ENCODE assay signal across 8 cellular contexts in the genomic region with DNA sequence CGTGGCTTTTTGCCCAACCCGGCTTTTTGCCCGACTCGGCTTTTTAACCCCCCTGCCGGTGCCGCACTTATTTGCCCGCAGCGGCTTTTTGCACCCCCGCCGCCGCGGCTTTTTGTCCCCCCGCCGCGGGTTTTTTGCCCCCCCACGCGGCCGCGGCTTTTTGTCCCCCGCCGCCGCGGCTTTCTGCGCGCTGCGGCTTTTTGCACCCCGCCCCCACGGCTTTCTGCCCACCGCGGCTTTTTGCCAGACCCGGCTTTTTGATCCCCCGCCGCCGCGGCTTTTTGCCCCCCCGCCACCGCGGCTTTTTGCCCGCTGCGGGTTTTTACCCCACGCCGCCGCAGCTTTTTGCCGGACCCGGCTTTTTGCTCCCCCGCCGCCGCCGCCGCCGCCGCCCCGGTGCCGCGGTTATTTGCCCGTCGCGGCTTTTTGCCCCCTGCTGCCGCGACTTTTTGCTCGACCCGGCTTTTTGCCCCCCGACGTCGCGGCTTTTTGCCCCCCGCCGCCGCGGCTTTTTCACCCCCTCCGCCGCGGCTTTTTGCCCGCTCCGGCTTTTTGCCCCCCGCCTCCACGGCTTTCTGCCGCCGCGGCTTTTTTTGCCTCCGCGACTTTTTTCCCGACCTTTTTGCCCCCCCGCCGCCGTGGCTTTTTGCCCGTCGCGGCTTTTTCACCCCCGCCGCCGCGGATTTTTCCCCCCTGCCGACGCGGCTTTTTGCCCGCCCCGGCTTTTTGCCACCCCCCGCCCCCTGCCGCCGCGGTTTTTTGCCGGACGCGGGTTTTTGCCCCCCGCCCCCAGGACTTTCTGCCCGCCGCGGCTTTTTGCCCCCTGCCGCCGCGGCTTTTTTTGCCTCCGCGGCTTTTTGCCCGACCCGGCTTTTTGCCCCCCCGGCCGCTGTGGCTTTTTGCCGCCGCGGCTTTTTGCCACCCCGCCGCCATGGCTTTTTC.
DNase-seq lines count a peak whose midpoint lies in the region; ATAC-seq, FAIRE-seq and TF ChIP-seq lines count a peak whose summit lies in the region.

No MANE protein-coding gene starts in this region.

- TF ChIP-seq CTCF in astrocyte of the spinal cord (IDR thresholded peaks at IDR 0.05; ENCODE audit: low read depth, low read length) (no peak), upper lobe of left lung (IDR thresholded peaks at IDR 0.05) (no peak)

- intact Hi-C loops in activated naive CD4-positive, alpha-beta T cell treated with anti-CD3 and anti-CD28 coated beads for 36 hours (cut with micrococcal nuclease): no loop called here

- H3K4me1 Mint-ChIP-seq in activated naive CD4-positive, alpha-beta T cell treated with anti-CD3 and anti-CD28 coated beads for 36 hours (ENCODE audit: low read depth): peaks cover 6% of the 10 kb centered on the region

- DNase-seq in activated naive CD4-positive, alpha-beta T cell treated with anti-CD3 and anti-CD28 coated beads for 36 hours: no peak
- no peak for DNase-seq in activated naive CD4-positive, alpha-beta T cell treated with anti-CD3 and anti-CD28 coated beads, Interleukin-2, amount 50 U/mL, for 72 hours (ENCODE audit: low spot score in 2 of 2)
- DNase-seq in astrocyte of the spinal cord (ENCODE audit: low read depth, low spot score) (peak; percentile 25), kidney tubule cell (ENCODE audit: low spot score) (peak; percentile 14), upper lobe of left lung (peak in 1 of 2 donors; percentile 91), GM12892 (ENCODE audit: insufficient read length) (no peak), SHP77 (lab: John Stamatoyannopoulos, UW) (no peak)

- no peak for TF ChIP-seq EP300 in upper lobe of left lung (IDR thresholded peaks at IDR 0.05)

- FAIRE-seq in GM12892 (lab: Jason Lieb, UNC): no peak

- no peak overlapping the region for H3K27ac ChIP-seq in upper lobe of left lung

- H3K36me3 ChIP-seq in upper lobe of left lung: no peaks in the 10 kb centered on the region

- peaks cover 8 to 27% (median 18%) of the 10 kb centered on the region in 4 donors for H3K27me3 ChIP-seq in upper lobe of left lung

- in situ Hi-C loops in astrocyte of the spinal cord (cut with HindIII; ENCODE audit: low sequenced_read_pairs): no loop called here

- H3K4me1 ChIP-seq in upper lobe of left lung: peaks cover 20 to 26% (median 21%) of the 10 kb centered on the region in 4 donors

- peak overlapping the region; percentile 35 for H3K4me3 ChIP-seq in astrocyte of the spinal cord (ENCODE audit: low read depth, low read length)
- peak overlapping the region; percentile 31 to 50 (median 42) for H3K4me3 ChIP-seq in upper lobe of left lung

- H3K27ac Mint-ChIP-seq in activated naive CD4-positive, alpha-beta T cell treated with anti-CD3 and anti-CD28 coated beads for 36 hours: no peak overlapping the region
- H3K27ac Mint-ChIP-seq in activated naive CD4-positive, alpha-beta T cell treated with anti-CD3 and anti-CD28 coated beads, Interleukin-2, amount 50 U/mL, for 72 hours: no peak overlapping the region

- H3K4me3 Mint-ChIP-seq in activated naive CD4-positive, alpha-beta T cell treated with anti-CD3 and anti-CD28 coated beads for 36 hours: peak overlapping the region; percentile 12

- CTCF ChIA-PET in activated naive CD4-positive, alpha-beta T cell treated with anti-CD3 and anti-CD28 coated beads for 36 hours (lab: Charles Lee): no interaction called here

- peaks cover 15% of the 10 kb centered on the region for H3K27me3 Mint-ChIP-seq in activated naive CD4-positive, alpha-beta T cell treated with anti-CD3 and anti-CD28 coated beads for 36 hours (ENCODE audit: low read depth)

- 2 to 4% methylated on average over 118 to 121 of the region's 123 CpGs for WGBS in upper lobe of left lung, 2 donors

- H3K9me3 ChIP-seq in upper lobe of left lung: no peaks in the 10 kb centered on the region

- ATAC-seq in activated naive CD4-positive, alpha-beta T cell treated with anti-CD3 and anti-CD28 coated beads, Interleukin-2, amount 50 U/mL, for 72 hours: no peak
- ATAC-seq in upper lobe of left lung (ENCODE audit: low FRiP score in 2 of 2) (peak in 1 of 2 donors; percentile 62), HG03378 (IDR thresholded peaks at IDR 0.05; ENCODE audit: unreplicated experiment) (no peak)

- H3K36me3 Mint-ChIP-seq in activated naive CD4-positive, alpha-beta T cell treated with anti-CD3 and anti-CD28 coated beads for 36 hours (ENCODE audit: low read depth): peaks cover 4% of the 10 kb centered on the region
- H3K36me3 Mint-ChIP-seq in activated naive CD4-positive, alpha-beta T cell treated with anti-CD3 and anti-CD28 coated beads, Interleukin-2, amount 50 U/mL, for 72 hours: peaks cover 0 to 4% of the 10 kb centered on the region in 2 donors

- peaks cover 1% of the 10 kb centered on the region for H3K9me3 Mint-ChIP-seq in activated naive CD4-positive, alpha-beta T cell treated with anti-CD3 and anti-CD28 coated beads for 36 hours
- H3K9me3 Mint-ChIP-seq in activated naive CD4-positive, alpha-beta T cell treated with anti-CD3 and anti-CD28 coated beads, Interleukin-2, amount 50 U/mL, for 72 hours: no peaks in the 10 kb centered on the region

- no peak for TF ChIP-seq POLR2A in upper lobe of left lung (IDR thresholded peaks at IDR 0.05)
- no peak for TF ChIP-seq POLR2A in GM12892 (IDR thresholded peaks at IDR 0.05; ENCODE audit: low read depth, low read length)

Comparison
In these comparisons a context has a peak if more than half of its experiments do, and no peak if none do; other contexts are left out.
1. DNase-seq: peak in astrocyte of the spinal cord (single experiment) and kidney tubule cell (single experiment); none in activated naive CD4-positive, alpha-beta T cell treated with anti-CD3 and anti-CD28 coated beads for 36 hours (single experiment), activated naive CD4-positive, alpha-beta T cell treated with anti-CD3 and anti-CD28 coated beads, Interleukin-2, amount 50 U/mL, for 72 hours (0 of 2), GM12892 (single experiment) and SHP77 (0 of 2).